In the genomic region with DNA sequence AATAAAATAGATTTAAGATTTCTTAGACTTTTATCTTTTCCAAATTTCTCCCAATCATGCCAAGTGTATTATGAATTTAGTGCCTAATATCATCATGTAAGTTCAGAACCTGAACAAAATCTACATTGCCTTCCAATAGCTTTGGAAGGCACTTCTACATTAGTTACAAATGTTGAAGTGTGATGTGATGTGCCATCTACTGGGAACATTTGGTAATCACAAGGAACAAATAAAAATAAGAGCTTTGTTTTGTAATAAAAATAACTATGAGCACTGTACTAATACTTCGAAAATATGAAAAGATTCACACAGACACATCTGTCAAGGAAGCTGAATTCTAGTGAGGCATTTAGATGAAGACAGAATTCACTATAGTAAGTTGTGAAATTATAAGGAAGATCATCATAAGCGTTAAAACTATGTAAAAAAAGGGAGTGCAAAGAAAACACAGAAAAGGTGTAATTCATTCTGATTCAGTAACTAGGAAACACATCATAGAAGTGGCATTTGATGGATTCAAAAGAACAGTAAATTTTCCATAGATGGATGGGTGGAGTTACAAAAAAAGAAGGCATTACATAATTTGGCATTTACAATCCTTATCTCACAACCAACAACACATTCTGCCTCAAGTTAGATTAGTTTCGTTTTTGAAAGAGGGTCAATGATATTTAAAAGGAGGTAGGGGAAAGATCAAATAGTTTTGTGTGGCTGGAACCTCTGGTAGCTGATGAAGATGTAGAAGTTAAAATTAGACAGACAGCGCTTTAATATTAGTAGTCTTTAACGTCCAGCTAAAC, we compare ENCODE assay signal across 8 cellular contexts.
A peak's percentile ranks its signal among the peaks of the same experiment; 100 is the strongest.
DNase-seq lines count a peak whose midpoint lies in the region; ATAC-seq and TF ChIP-seq lines count a peak whose summit lies in the region.

No MANE protein-coding gene starts in this region.

- peak; percentile 52 for TF ChIP-seq CTCF in BE2C (IDR thresholded peaks at IDR 0.05; ENCODE audit: low read depth, low read length)
- peak; percentile 53 for TF ChIP-seq CTCF in choroid plexus epithelial cell (conservative IDR thresholded peaks at IDR 0.05; ENCODE audit: low read depth, low read length)
- TF ChIP-seq CTCF in ascending aorta (IDR thresholded peaks at IDR 0.05), result peak in 1 of 3 experiments; percentile 29

- DNase-seq in BE2C, result no peak
- DNase-seq in NCI-H146 treated with DMSO at 0.1 percent for 48 hours (lab: John Stamatoyannopoulos, UW; ENCODE audit: unreplicated experiment), result peak; percentile 1
- DNase-seq in choroid plexus epithelial cell (ENCODE audit: low read depth), result peak; percentile 75
- peak; percentile 60 for DNase-seq in myocyte (ENCODE audit: low read depth)
- DNase-seq in ecto neural progenitor cell (ENCODE audit: low spot score), result no peak
- no peak for DNase-seq in ascending aorta (ENCODE audit: low spot score in 2 of 2)
- no peak for DNase-seq in stimulated activated CD4-positive, alpha-beta T cell treated with anti-CD3 and anti-CD28 coated beads, Interleukin-12 subunit alpha, Interleukin-12 subunit beta, amount 100 ng/mL, for 4 hours

- H3K27me3 ChIP-seq in BE2C (no peaks in the 10 kb centered on the region), ascending aorta (no peaks in the 10 kb centered on the region)

- H3K9me3 ChIP-seq in BE2C (no peaks in the 10 kb centered on the region), ascending aorta (no peaks in the 10 kb centered on the region)

- ATAC-seq in GM19351 (IDR thresholded peaks at IDR 0.05; ENCODE audit: unreplicated experiment), result peak; percentile 61

- H3K4me1 ChIP-seq in BE2C, result no peaks in the 10 kb centered on the region
- no peaks in the 10 kb centered on the region for H3K4me1 ChIP-seq in ascending aorta

- no peak overlapping the region for H3K27ac ChIP-seq in ascending aorta

- H3K4me3 ChIP-seq in BE2C (ENCODE audit: low read depth, low read length) (peak overlapping the region; percentile 36), choroid plexus epithelial cell (ENCODE audit: low read depth, low read length) (no peak overlapping the region), ascending aorta (no peak overlapping the region)

- no peaks in the 10 kb centered on the region; the same call in 1 of the 2 replicates for H3K36me3 ChIP-seq in BE2C
- peaks cover 0 to 9% of the 10 kb centered on the region in 2 donors for H3K36me3 ChIP-seq in ascending aorta

- intact Hi-C loops in ascending aorta (cut with DNase I), result no loop called here

Comparison
In these comparisons a context has a peak if more than half of its experiments do, and no peak if none do; other contexts are left out.
1. DNase-seq: peak in NCI-H146 treated with DMSO at 0.1 percent for 48 hours (single experiment), choroid plexus epithelial cell (single experiment) and myocyte (single experiment); none in BE2C (single experiment), ecto neural progenitor cell (single experiment), ascending aorta (0 of 2) and stimulated activated CD4-positive, alpha-beta T cell treated with anti-CD3 and anti-CD28 coated beads, Interleukin-12 subunit alpha, Interleukin-12 subunit beta, amount 100 ng/mL, for 4 hours (single experiment).